ENCODE assay signal across 1 cellular context in the genomic region with DNA sequence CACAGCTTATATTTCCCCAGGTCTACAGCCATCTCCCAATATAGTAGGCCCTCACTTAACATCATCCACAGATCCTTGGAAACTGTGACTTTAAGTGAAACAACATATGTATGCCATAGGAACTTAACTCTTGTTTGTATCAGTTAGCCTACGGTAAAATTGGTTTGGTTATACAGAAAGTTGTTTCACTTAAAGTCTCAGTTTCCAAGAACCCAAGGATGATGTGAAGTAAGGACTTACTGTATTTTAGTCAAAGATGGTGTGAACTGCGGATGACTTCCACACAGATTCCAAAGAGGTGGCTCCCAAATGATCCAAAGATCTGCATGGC.
TF ChIP-seq lines count a peak whose summit lies in the region.

No MANE protein-coding gene starts in this region.

TF ChIP-seq in GM23338, 12 proteins besides CTCF, POLR2A, EP300 and RAD21:
- TF ChIP-seq, protein P1, sequence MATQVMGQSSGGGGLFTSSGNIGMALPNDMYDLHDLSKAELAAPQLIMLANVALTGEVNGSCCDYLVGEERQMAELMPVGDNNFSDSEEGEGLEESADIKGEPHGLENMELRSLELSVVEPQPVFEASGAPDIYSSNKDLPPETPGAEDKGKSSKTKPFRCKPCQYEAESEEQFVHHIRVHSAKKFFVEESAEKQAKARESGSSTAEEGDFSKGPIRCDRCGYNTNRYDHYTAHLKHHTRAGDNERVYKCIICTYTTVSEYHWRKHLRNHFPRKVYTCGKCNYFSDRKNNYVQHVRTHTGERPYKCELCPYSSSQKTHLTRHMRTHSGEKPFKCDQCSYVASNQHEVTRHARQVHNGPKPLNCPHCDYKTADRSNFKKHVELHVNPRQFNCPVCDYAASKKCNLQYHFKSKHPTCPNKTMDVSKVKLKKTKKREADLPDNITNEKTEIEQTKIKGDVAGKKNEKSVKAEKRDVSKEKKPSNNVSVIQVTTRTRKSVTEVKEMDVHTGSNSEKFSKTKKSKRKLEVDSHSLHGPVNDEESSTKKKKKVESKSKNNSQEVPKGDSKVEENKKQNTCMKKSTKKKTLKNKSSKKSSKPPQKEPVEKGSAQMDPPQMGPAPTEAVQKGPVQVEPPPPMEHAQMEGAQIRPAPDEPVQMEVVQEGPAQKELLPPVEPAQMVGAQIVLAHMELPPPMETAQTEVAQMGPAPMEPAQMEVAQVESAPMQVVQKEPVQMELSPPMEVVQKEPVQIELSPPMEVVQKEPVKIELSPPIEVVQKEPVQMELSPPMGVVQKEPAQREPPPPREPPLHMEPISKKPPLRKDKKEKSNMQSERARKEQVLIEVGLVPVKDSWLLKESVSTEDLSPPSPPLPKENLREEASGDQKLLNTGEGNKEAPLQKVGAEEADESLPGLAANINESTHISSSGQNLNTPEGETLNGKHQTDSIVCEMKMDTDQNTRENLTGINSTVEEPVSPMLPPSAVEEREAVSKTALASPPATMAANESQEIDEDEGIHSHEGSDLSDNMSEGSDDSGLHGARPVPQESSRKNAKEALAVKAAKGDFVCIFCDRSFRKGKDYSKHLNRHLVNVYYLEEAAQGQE (IDR thresholded peaks at IDR 0.05; ENCODE audit: unreplicated experiment) = no peak
- TF ChIP-seq EZH2phosphoT487 (IDR thresholded peaks at IDR 0.05; ENCODE audit: unreplicated experiment) = no peak
- TF ChIP-seq ZNF114 (CRISPR knock-in tag; IDR thresholded peaks at IDR 0.05) = no peak
- TF ChIP-seq POLR2AphosphoS5 (IDR thresholded peaks at IDR 0.05; ENCODE audit: low read depth) = no peak
- TF ChIP-seq, protein P2, sequence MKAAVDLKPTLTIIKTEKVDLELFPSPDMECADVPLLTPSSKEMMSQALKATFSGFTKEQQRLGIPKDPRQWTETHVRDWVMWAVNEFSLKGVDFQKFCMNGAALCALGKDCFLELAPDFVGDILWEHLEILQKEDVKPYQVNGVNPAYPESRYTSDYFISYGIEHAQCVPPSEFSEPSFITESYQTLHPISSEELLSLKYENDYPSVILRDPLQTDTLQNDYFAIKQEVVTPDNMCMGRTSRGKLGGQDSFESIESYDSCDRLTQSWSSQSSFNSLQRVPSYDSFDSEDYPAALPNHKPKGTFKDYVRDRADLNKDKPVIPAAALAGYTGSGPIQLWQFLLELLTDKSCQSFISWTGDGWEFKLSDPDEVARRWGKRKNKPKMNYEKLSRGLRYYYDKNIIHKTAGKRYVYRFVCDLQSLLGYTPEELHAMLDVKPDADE (IDR thresholded peaks at IDR 0.05) = no peak
- TF ChIP-seq CREB1 (CRISPR knock-in tag; IDR thresholded peaks at IDR 0.05; ENCODE audit: low read depth) = no peak
- no peak for TF ChIP-seq JUNB (IDR thresholded peaks at IDR 0.05; ENCODE audit: unreplicated experiment)
- TF ChIP-seq, protein P3, sequence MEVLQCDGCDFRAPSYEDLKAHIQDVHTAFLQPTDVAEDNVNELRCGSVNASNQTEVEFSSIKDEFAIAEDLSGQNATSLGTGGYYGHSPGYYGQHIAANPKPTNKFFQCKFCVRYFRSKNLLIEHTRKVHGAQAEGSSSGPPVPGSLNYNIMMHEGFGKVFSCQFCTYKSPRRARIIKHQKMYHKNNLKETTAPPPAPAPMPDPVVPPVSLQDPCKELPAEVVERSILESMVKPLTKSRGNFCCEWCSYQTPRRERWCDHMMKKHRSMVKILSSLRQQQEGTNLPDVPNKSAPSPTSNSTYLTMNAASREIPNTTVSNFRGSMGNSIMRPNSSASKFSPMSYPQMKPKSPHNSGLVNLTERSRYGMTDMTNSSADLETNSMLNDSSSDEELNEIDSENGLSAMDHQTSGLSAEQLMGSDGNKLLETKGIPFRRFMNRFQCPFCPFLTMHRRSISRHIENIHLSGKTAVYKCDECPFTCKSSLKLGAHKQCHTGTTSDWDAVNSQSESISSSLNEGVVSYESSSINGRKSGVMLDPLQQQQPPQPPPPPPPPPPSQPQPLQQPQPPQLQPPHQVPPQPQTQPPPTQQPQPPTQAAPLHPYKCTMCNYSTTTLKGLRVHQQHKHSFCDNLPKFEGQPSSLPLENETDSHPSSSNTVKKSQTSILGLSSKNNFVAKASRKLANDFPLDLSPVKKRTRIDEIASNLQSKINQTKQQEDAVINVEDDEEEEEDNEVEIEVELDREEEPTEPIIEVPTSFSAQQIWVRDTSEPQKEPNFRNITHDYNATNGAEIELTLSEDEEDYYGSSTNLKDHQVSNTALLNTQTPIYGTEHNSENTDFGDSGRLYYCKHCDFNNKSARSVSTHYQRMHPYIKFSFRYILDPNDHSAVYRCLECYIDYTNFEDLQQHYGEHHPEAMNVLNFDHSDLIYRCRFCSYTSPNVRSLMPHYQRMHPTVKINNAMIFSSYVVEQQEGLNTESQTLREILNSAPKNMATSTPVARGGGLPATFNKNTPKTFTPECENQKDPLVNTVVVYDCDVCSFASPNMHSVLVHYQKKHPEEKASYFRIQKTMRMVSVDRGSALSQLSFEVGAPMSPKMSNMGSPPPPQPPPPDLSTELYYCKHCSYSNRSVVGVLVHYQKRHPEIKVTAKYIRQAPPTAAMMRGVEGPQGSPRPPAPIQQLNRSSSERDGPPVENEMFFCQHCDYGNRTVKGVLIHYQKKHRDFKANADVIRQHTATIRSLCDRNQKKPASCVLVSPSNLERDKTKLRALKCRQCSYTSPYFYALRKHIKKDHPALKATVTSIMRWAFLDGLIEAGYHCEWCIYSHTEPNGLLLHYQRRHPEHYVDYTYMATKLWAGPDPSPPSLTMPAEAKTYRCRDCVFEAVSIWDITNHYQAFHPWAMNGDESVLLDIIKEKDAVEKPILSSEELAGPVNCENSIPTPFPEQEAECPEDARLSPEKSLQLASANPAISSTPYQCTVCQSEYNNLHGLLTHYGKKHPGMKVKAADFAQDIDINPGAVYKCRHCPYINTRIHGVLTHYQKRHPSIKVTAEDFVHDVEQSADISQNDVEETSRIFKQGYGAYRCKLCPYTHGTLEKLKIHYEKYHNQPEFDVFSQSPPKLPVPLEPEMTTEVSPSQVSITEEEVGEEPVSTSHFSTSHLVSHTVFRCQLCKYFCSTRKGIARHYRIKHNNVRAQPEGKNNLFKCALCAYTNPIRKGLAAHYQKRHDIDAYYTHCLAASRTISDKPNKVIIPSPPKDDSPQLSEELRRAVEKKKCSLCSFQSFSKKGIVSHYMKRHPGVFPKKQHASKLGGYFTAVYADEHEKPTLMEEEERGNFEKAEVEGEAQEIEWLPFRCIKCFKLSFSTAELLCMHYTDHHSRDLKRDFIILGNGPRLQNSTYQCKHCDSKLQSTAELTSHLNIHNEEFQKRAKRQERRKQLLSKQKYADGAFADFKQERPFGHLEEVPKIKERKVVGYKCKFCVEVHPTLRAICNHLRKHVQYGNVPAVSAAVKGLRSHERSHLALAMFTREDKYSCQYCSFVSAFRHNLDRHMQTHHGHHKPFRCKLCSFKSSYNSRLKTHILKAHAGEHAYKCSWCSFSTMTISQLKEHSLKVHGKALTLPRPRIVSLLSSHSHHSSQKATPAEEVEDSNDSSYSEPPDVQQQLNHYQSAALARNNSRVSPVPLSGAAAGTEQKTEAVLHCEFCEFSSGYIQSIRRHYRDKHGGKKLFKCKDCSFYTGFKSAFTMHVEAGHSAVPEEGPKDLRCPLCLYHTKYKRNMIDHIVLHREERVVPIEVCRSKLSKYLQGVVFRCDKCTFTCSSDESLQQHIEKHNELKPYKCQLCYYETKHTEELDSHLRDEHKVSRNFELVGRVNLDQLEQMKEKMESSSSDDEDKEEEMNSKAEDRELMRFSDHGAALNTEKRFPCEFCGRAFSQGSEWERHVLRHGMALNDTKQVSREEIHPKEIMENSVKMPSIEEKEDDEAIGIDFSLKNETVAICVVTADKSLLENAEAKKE (CRISPR knock-in tag; IDR thresholded peaks at IDR 0.05) = no peak
- no peak for TF ChIP-seq STAT1 (IDR thresholded peaks at IDR 0.05; ENCODE audit: unreplicated experiment)
- no peak for TF ChIP-seq EZH2 (IDR thresholded peaks at IDR 0.05; ENCODE audit: low read depth, unreplicated experiment)
- no peak for TF ChIP-seq NANOG (IDR thresholded peaks at IDR 0.05; ENCODE audit: borderline replicate concordance)
- TF ChIP-seq ZNF331 (CRISPR knock-in tag; IDR thresholded peaks at IDR 0.05; ENCODE audit: low read depth) = no peak
